Comparison of ENCODE assay signal across 11 cellular contexts in the genomic region with DNA sequence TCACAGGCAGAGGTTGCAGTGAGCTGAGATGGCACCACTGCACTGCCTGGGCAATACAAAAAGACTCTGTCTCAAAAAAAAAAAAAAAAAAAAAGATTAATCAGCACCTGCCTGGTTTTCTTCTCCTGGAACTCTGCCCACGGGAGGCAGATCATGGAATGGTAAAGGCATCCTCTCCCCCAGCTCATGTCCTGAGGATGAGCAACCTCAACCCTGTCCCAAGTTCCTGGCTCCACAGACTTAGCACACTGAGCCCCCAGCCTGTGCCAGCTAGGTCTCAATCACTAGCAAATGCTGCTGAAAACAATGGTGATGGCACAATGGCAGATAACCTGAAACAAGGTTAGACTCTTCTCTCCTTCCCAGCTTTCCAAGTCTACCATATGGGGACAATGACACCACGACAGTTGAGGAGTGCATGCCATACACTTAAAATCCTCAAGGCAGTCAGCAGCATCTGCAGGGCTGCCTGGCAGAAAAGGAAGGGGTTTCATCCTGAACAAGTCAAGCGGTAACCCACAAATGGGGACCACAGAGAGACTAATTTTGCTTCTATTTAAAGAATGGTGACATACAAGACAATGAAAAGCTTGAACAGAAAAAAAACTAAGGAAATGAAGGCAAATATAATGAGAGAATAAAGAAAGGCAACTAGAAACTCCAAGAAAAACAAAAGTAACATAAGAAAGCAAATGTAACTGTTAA. TPM values are rescaled to one million over a fixed set of nuclear protein-coding genes. Genes with fewer than 3 reads are reported as not detected.
DNase-seq lines count a peak whose midpoint lies in the region; ATAC-seq and TF ChIP-seq lines count a peak whose summit lies in the region.
"Had no signal": no experiment of that assay in that cellular context is flagged by ENCODE, and none has a peak within 500 bp of the region (broad histone marks: within the 10 kb centered on the region; RNA-seq: fewer than 3 reads in every experiment).

No MANE protein-coding gene starts in this region.

- TF ChIP-seq CTCF in stomach (IDR thresholded peaks at IDR 0.05): no peak

- no peaks in the 10 kb centered on the region for H3K27me3 ChIP-seq in stomach

- POLR2A ChIA-PET in activated CD4-positive, alpha-beta T cell treated with anti-CD3 and anti-CD28 coated beads, Interleukin-2, amount 10 ng/mL, durations not matched to agents 7 days and 5 days (lab: Charles Lee): no interaction called here
- POLR2A ChIA-PET in activated naive CD8-positive, alpha-beta T cell treated with anti-CD3 and anti-CD28 coated beads, Interleukin-2, amount 10 ng/mL, durations not matched to agents 7 days and 5 days (lab: Charles Lee): interaction anchor here (0.7 to 2.4 kb wide), 5 partner anchors 14 to 139 kb away, joined by 3 to 5 read pairs (median 5); partner anchors contain the start of gene FEM1B

- H3K4me3 ChIP-seq in stomach: no peak overlapping the region

- ATAC-seq in activated naive CD8-positive, alpha-beta T cell treated with anti-CD3 and anti-CD28 coated beads, Interleukin-2, amount 10 ng/mL, durations not matched to agents 7 days and 5 days (ENCODE audit: low read depth): no peak
- no peak for ATAC-seq in activated T-cell treated with anti-CD3 and anti-CD28 coated beads, Interleukin-2, amount 50 U/mL, for 4 hours
- no peak for ATAC-seq in HG02571 (IDR thresholded peaks at IDR 0.05; ENCODE audit: unreplicated experiment)
- ATAC-seq: stimulated activated effector memory CD8-positive, alpha-beta T cell treated with anti-CD3 and anti-CD28 coated beads, Interleukin-12 subunit alpha, Interleukin-12 subunit beta, amount 100 ng/mL, for 72 hours had no signal

- 66 to 83% (median 69%) methylated on average over 3 of the region's 3 CpGs for WGBS in stomach, 5 donors

- H3K4me1 Mint-ChIP-seq in activated CD4-positive, alpha-beta T cell treated with anti-CD3 and anti-CD28 coated beads, Interleukin-2, amount 10 ng/mL, durations not matched to agents 7 days and 5 days: peaks cover 43% of the 10 kb centered on the region
- peaks cover 38% of the 10 kb centered on the region for H3K4me1 Mint-ChIP-seq in activated naive CD8-positive, alpha-beta T cell treated with anti-CD3 and anti-CD28 coated beads, Interleukin-2, amount 10 ng/mL, durations not matched to agents 7 days and 5 days
- H3K4me1 Mint-ChIP-seq in activated T-cell treated with anti-CD3 and anti-CD28 coated beads, Interleukin-2, amount 50 U/mL, for 4 hours (ENCODE audit: low read depth): peaks cover 27% of the 10 kb centered on the region

- H3K9me3 Mint-ChIP-seq in activated CD4-positive, alpha-beta T cell treated with anti-CD3 and anti-CD28 coated beads, Interleukin-2, amount 10 ng/mL, durations not matched to agents 7 days and 5 days: no peaks in the 10 kb centered on the region
- H3K9me3 Mint-ChIP-seq in activated naive CD8-positive, alpha-beta T cell treated with anti-CD3 and anti-CD28 coated beads, Interleukin-2, amount 10 ng/mL, durations not matched to agents 7 days and 5 days: no peaks in the 10 kb centered on the region
- no peaks in the 10 kb centered on the region for H3K9me3 Mint-ChIP-seq in activated T-cell treated with anti-CD3 and anti-CD28 coated beads, Interleukin-2, amount 50 U/mL, for 4 hours
- H3K9me3 Mint-ChIP-seq: stimulated activated effector memory CD8-positive, alpha-beta T cell treated with anti-CD3 and anti-CD28 coated beads, Interleukin-12 subunit alpha, Interleukin-12 subunit beta, amount 100 ng/mL, for 72 hours had no signal

- no peaks in the 10 kb centered on the region for H3K9me3 ChIP-seq in stomach

- CTCF ChIA-PET in activated CD4-positive, alpha-beta T cell treated with anti-CD3 and anti-CD28 coated beads, Interleukin-2, amount 10 ng/mL, durations not matched to agents 7 days and 5 days (lab: Charles Lee): interaction anchor here (0.6 to 1.7 kb wide), 4 partner anchors 14 to 394 kb away, joined by 3 to 6 read pairs (median 5); no protein-coding TSS in a partner anchor

- no peaks in the 10 kb centered on the region for H3K27me3 Mint-ChIP-seq in activated CD4-positive, alpha-beta T cell treated with anti-CD3 and anti-CD28 coated beads, Interleukin-2, amount 10 ng/mL, durations not matched to agents 7 days and 5 days
- H3K27me3 Mint-ChIP-seq in activated naive CD8-positive, alpha-beta T cell treated with anti-CD3 and anti-CD28 coated beads, Interleukin-2, amount 10 ng/mL, durations not matched to agents 7 days and 5 days: no peaks in the 10 kb centered on the region
- no peaks in the 10 kb centered on the region for H3K27me3 Mint-ChIP-seq in activated T-cell treated with anti-CD3 and anti-CD28 coated beads, Interleukin-2, amount 50 U/mL, for 4 hours (ENCODE audit: low read depth)

- no peak for TF ChIP-seq POLR2A in stomach (IDR thresholded peaks at IDR 0.05)

- H3K36me3 Mint-ChIP-seq in activated CD4-positive, alpha-beta T cell treated with anti-CD3 and anti-CD28 coated beads, Interleukin-2, amount 10 ng/mL, durations not matched to agents 7 days and 5 days (ENCODE audit: low read depth): peaks cover 20% of the 10 kb centered on the region
- peaks cover 10% of the 10 kb centered on the region for H3K36me3 Mint-ChIP-seq in activated naive CD8-positive, alpha-beta T cell treated with anti-CD3 and anti-CD28 coated beads, Interleukin-2, amount 10 ng/mL, durations not matched to agents 7 days and 5 days
- no peaks in the 10 kb centered on the region for H3K36me3 Mint-ChIP-seq in activated T-cell treated with anti-CD3 and anti-CD28 coated beads, Interleukin-2, amount 50 U/mL, for 4 hours (ENCODE audit: insufficient read depth)

- intact Hi-C loops in stomach (cut with DNase I; ENCODE audit: low total_unique reads): no loop called here

- peak overlapping the region; percentile 43 for H3K27ac Mint-ChIP-seq in activated CD4-positive, alpha-beta T cell treated with anti-CD3 and anti-CD28 coated beads, Interleukin-2, amount 10 ng/mL, durations not matched to agents 7 days and 5 days
- H3K27ac Mint-ChIP-seq in activated naive CD8-positive, alpha-beta T cell treated with anti-CD3 and anti-CD28 coated beads, Interleukin-2, amount 10 ng/mL, durations not matched to agents 7 days and 5 days: peak overlapping the region; percentile 34
- H3K27ac Mint-ChIP-seq: stimulated activated effector memory CD8-positive, alpha-beta T cell treated with anti-CD3 and anti-CD28 coated beads, Interleukin-12 subunit alpha, Interleukin-12 subunit beta, amount 100 ng/mL, for 72 hours had no signal

- H3K4me3 Mint-ChIP-seq in activated CD4-positive, alpha-beta T cell treated with anti-CD3 and anti-CD28 coated beads, Interleukin-2, amount 10 ng/mL, durations not matched to agents 7 days and 5 days: peak overlapping the region; percentile 12
- H3K4me3 Mint-ChIP-seq in activated naive CD8-positive, alpha-beta T cell treated with anti-CD3 and anti-CD28 coated beads, Interleukin-2, amount 10 ng/mL, durations not matched to agents 7 days and 5 days: peak overlapping the region; percentile 36
- no peak overlapping the region for H3K4me3 Mint-ChIP-seq in activated T-cell treated with anti-CD3 and anti-CD28 coated beads, Interleukin-2, amount 50 U/mL, for 4 hours
- H3K4me3 Mint-ChIP-seq: stimulated activated effector memory CD8-positive, alpha-beta T cell treated with anti-CD3 and anti-CD28 coated beads, Interleukin-12 subunit alpha, Interleukin-12 subunit beta, amount 100 ng/mL, for 72 hours had no signal

- no peak overlapping the region for H3K27ac ChIP-seq in stomach
- H3K27ac ChIP-seq: VCaP had no signal

- peak; percentile 42 for DNase-seq in activated CD4-positive, alpha-beta T cell treated with anti-CD3 and anti-CD28 coated beads, Interleukin-2, amount 10 ng/mL, durations not matched to agents 7 days and 5 days
- no peak for DNase-seq in activated CD4-positive, alpha-beta T cell treated with anti-CD3 and anti-CD28 coated beads, Interleukin-2, amount 50 U/mL, for 48 hours
- DNase-seq in MV-4-11 (lab: John Stamatoyannopoulos, UW) (peak; percentile 90), stomach (peak; percentile 14), NCI-H146 (lab: John Stamatoyannopoulos, UW) (no peak)
- DNase-seq in activated naive CD8-positive, alpha-beta T cell treated with anti-CD3 and anti-CD28 coated beads, Interleukin-2, amount 10 ng/mL, durations not matched to agents 7 days and 5 days: no peak
- no peak for DNase-seq in activated T-cell treated with anti-CD3 and anti-CD28 coated beads, Interleukin-2, amount 50 U/mL, for 4 hours
- DNase-seq: hippocampal formation had no signal

- no peak for TF ChIP-seq EP300 in stomach (IDR thresholded peaks at IDR 0.05)

- H3K36me3 ChIP-seq in stomach: no peaks in the 10 kb centered on the region

- H3K4me1 ChIP-seq in stomach: peaks cover 11 to 27% (median 19%) of the 10 kb centered on the region in 4 donors

RNA-seq across cellular contexts. Expression of gene CLN6, which starts 4.8 kb away (rescaled TPM):
- total RNA-seq in activated CD4-positive, alpha-beta T cell treated with anti-CD3 and anti-CD28 coated beads, Interleukin-2, amount 10 ng/mL, durations not matched to agents 7 days and 5 days: 10 to 100 TPM; 57.6 to 61.9 TPM
- total RNA-seq in activated naive CD8-positive, alpha-beta T cell treated with anti-CD3 and anti-CD28 coated beads, Interleukin-2, amount 10 ng/mL, durations not matched to agents 7 days and 5 days: 10 to 100 TPM; 38.4 to 42.1 TPM
- 100 to 1,000 TPM in 1 of 5 donors, 10 to 100 TPM in 3, 1 to 10 TPM in 1; 6.4 to 151 (median 25.0) TPM for total RNA-seq in stomach
- 10 to 100 TPM in 1 of 3 donors, 1 to 10 TPM in 2; 8.7 to 17.1 (median 9.2) TPM for polyA plus RNA-seq in stomach
- total RNA-seq in activated T-cell treated with anti-CD3 and anti-CD28 coated beads, Interleukin-2, amount 50 U/mL, for 4 hours: 10 to 100 TPM; 82.6 to 94.4 (median 91.3) TPM

RNA-seq across cellular contexts. Expression of gene CALML4, which starts 19.6 kb away (rescaled TPM):
- total RNA-seq in activated CD4-positive, alpha-beta T cell treated with anti-CD3 and anti-CD28 coated beads, Interleukin-2, amount 10 ng/mL, durations not matched to agents 7 days and 5 days: 10 to 100 TPM; 11.2 to 13.5 TPM
- 10 to 100 TPM; 10.3 to 12.2 TPM for total RNA-seq in activated naive CD8-positive, alpha-beta T cell treated with anti-CD3 and anti-CD28 coated beads, Interleukin-2, amount 10 ng/mL, durations not matched to agents 7 days and 5 days
- total RNA-seq in stomach: 10 to 100 TPM in 4 of 5 donors, 1 to 10 TPM in 1; 7.6 to 24.3 (median 14.9) TPM
- polyA plus RNA-seq in stomach: 10 to 100 TPM in 2 of 3 donors, 1 to 10 TPM in 1; 9.8 to 13.8 (median 12.1) TPM
- 1 to 10 TPM; 4.0 to 5.5 (median 4.8) TPM for total RNA-seq in activated T-cell treated with anti-CD3 and anti-CD28 coated beads, Interleukin-2, amount 50 U/mL, for 4 hours

RNA-seq across cellular contexts. Expression of gene FEM1B, which starts 52.8 kb away (rescaled TPM):
- total RNA-seq in activated CD4-positive, alpha-beta T cell treated with anti-CD3 and anti-CD28 coated beads, Interleukin-2, amount 10 ng/mL, durations not matched to agents 7 days and 5 days: 10 to 100 TPM; 51.7 to 66.3 TPM
- 10 to 100 TPM; 51.9 to 54.0 TPM for total RNA-seq in activated naive CD8-positive, alpha-beta T cell treated with anti-CD3 and anti-CD28 coated beads, Interleukin-2, amount 10 ng/mL, durations not matched to agents 7 days and 5 days
- 10 to 100 TPM; 18.1 to 92.0 (median 31.2) TPM for total RNA-seq in stomach
- polyA plus RNA-seq in stomach: 10 to 100 TPM in 1 of 3 donors, 1 to 10 TPM in 2; 8.2 to 13.3 (median 9.9) TPM
- total RNA-seq in activated T-cell treated with anti-CD3 and anti-CD28 coated beads, Interleukin-2, amount 50 U/mL, for 4 hours: 10 to 100 TPM; 30.9 to 37.0 (median 31.7) TPM

Comparison
In these comparisons a context has a peak if more than half of its experiments do, and no peak if none do; other contexts are left out.
1. DNase-seq: peak in activated CD4-positive, alpha-beta T cell treated with anti-CD3 and anti-CD28 coated beads, Interleukin-2, amount 10 ng/mL, durations not matched to agents 7 days and 5 days (single experiment), MV-4-11 (single experiment) and stomach (single experiment); none in activated CD4-positive, alpha-beta T cell treated with anti-CD3 and anti-CD28 coated beads, Interleukin-2, amount 50 U/mL, for 48 hours (0 of 2), activated naive CD8-positive, alpha-beta T cell treated with anti-CD3 and anti-CD28 coated beads, Interleukin-2, amount 10 ng/mL, durations not matched to agents 7 days and 5 days (single experiment), NCI-H146 (single experiment) and activated T-cell treated with anti-CD3 and anti-CD28 coated beads, Interleukin-2, amount 50 U/mL, for 4 hours (single experiment).